In genomic region chr9:108467653-108468324, GRCh38 we compare ENCODE assay signal across 15 cellular contexts.
A peak's percentile ranks its signal among the peaks of the same experiment; 100 is the strongest.
DNase-seq lines count a peak whose midpoint lies in the region; ATAC-seq and TF ChIP-seq lines count a peak whose summit lies in the region.
"Had no signal": no experiment of that assay in that cellular context is flagged by ENCODE, and none has a peak within 500 bp of the region (broad histone marks: within the 10 kb centered on the region; RNA-seq: fewer than 3 reads in every experiment).

No MANE protein-coding gene starts in this region.

- DNase-seq in ELR (ENCODE audit: low read depth) (peak; percentile 51), M059J (ENCODE audit: low read depth) (peak; percentile 78), fibroblast of peridontal ligament (ENCODE audit: extremely low read depth) (peak; percentile 62), sigmoid colon (no peak), uterus (no peak), T-cell (no peak)
- DNase-seq: effector memory CD8-positive, alpha-beta T cell; T-helper 17 cell had no signal

- peaks cover 2 to 6% (median 5%) of the 10 kb centered on the region in 3 donors for H3K9me3 Mint-ChIP-seq in T-cell
- H3K9me3 Mint-ChIP-seq: activated CD4-positive, alpha-beta T cell treated with anti-CD3 and anti-CD28 coated beads, Interleukin-2, amount 10 ng/mL, durations not matched to agents 7 days and 5 days had no signal

- no peaks in the 10 kb centered on the region for H3K27me3 Mint-ChIP-seq in T-cell
- H3K27me3 Mint-ChIP-seq: activated CD4-positive, alpha-beta T cell treated with anti-CD3 and anti-CD28 coated beads, Interleukin-2, amount 10 ng/mL, durations not matched to agents 7 days and 5 days; effector memory CD8-positive, alpha-beta T cell; stimulated activated naive CD8-positive, alpha-beta T cell treated with anti-CD3 and anti-CD28 coated beads, Interleukin-15, Interleukin-2, amounts not matched to agents 100 ng/mL and 50 ng/mL, for 24 hours; T-helper 17 cell had no signal

- ATAC-seq in GM21786 (IDR thresholded peaks at IDR 0.05; ENCODE audit: unreplicated experiment) (no peak), T-cell (replicated peaks in 1 of 4) (no peak), GM18520 (IDR thresholded peaks at IDR 0.05; ENCODE audit: unreplicated experiment) (no peak)
- ATAC-seq: effector memory CD8-positive, alpha-beta T cell; T-helper 17 cell had no signal

- H3K27ac ChIP-seq in sigmoid colon (peak overlapping the region in 3 of 4 donors; percentile 28 to 40 (median 36)), uterus (no peak overlapping the region)

- no peaks in the 10 kb centered on the region for H3K36me3 ChIP-seq in sigmoid colon
- no peaks in the 10 kb centered on the region for H3K36me3 ChIP-seq in uterus
- H3K36me3 ChIP-seq: ascending aorta had no signal

- 63 to 77% methylated on average over 6 of the region's 6 CpGs for WGBS in sigmoid colon, 2 donors

- H3K27me3 ChIP-seq in sigmoid colon = no peaks in the 10 kb centered on the region
- no peaks in the 10 kb centered on the region for H3K27me3 ChIP-seq in uterus
- H3K27me3 ChIP-seq: ascending aorta had no signal

- no peaks in the 10 kb centered on the region for H3K4me1 Mint-ChIP-seq in T-cell
- H3K4me1 Mint-ChIP-seq: activated CD4-positive, alpha-beta T cell treated with anti-CD3 and anti-CD28 coated beads, Interleukin-2, amount 10 ng/mL, durations not matched to agents 7 days and 5 days; T-helper 17 cell had no signal

- no peak overlapping the region for H3K4me3 ChIP-seq in sigmoid colon
- H3K4me3 ChIP-seq in uterus = no peak overlapping the region
- H3K4me3 ChIP-seq: ascending aorta had no signal

- CTCF ChIA-PET in T-cell (lab: Charles Lee) = no interaction called here

- no peak overlapping the region for H3K27ac Mint-ChIP-seq in T-cell
- H3K27ac Mint-ChIP-seq: activated CD4-positive, alpha-beta T cell treated with anti-CD3 and anti-CD28 coated beads, Interleukin-2, amount 10 ng/mL, durations not matched to agents 7 days and 5 days; effector memory CD8-positive, alpha-beta T cell; progenitor cell of endocrine pancreas; stimulated activated naive CD8-positive, alpha-beta T cell treated with anti-CD3 and anti-CD28 coated beads, Interleukin-15, Interleukin-2, amounts not matched to agents 100 ng/mL and 50 ng/mL, for 24 hours; T-helper 17 cell had no signal

- TF ChIP-seq CTCF in sigmoid colon (IDR thresholded peaks at IDR 0.05) = no peak
- no peak for TF ChIP-seq CTCF in uterus (IDR thresholded peaks at IDR 0.05)

- no peak overlapping the region for H3K4me3 Mint-ChIP-seq in T-cell
- H3K4me3 Mint-ChIP-seq: activated CD4-positive, alpha-beta T cell treated with anti-CD3 and anti-CD28 coated beads, Interleukin-2, amount 10 ng/mL, durations not matched to agents 7 days and 5 days; CD14-positive monocyte; effector memory CD8-positive, alpha-beta T cell; stimulated activated naive CD8-positive, alpha-beta T cell treated with anti-CD3 and anti-CD28 coated beads, Interleukin-15, Interleukin-2, amounts not matched to agents 100 ng/mL and 50 ng/mL, for 24 hours; T-helper 17 cell had no signal

- intact Hi-C loops in sigmoid colon (cut with DNase I) (no loop called here), uterus (cut with DNase I; ENCODE audit: low total_unique reads) (no loop called here)

- no peaks in the 10 kb centered on the region for H3K36me3 Mint-ChIP-seq in T-cell
- H3K36me3 Mint-ChIP-seq: CD14-positive monocyte had no signal

- H3K9me3 ChIP-seq in sigmoid colon = no peaks in the 10 kb centered on the region
- H3K9me3 ChIP-seq in uterus = no peaks in the 10 kb centered on the region
- H3K9me3 ChIP-seq: ascending aorta had no signal

- TF ChIP-seq POLR2A in sigmoid colon (IDR thresholded peaks at IDR 0.05) (no peak), uterus (IDR thresholded peaks at IDR 0.05) (no peak)

- H3K4me1 ChIP-seq in sigmoid colon = peaks cover 0 to 26% (median 21%) of the 10 kb centered on the region in 4 donors
- peaks cover 0 to 6% of the 10 kb centered on the region in 2 donors for H3K4me1 ChIP-seq in uterus

- no peak for TF ChIP-seq EP300 in sigmoid colon (IDR thresholded peaks at IDR 0.05)

- POLR2A ChIA-PET in T-cell (lab: Charles Lee) = no interaction called here

Comparison
In these comparisons a context has a peak if more than half of its experiments do, and no peak if none do; other contexts are left out.
1. DNase-seq: peak in ELR (single experiment), M059J (single experiment) and fibroblast of peridontal ligament (single experiment); none in sigmoid colon (single experiment), uterus (0 of 2) and T-cell (0 of 34).
2. H3K27ac ChIP-seq: peak in sigmoid colon (3 of 4); none in uterus (0 of 2).